ENCODE assay signal across 8 cellular contexts in the genomic region with DNA sequence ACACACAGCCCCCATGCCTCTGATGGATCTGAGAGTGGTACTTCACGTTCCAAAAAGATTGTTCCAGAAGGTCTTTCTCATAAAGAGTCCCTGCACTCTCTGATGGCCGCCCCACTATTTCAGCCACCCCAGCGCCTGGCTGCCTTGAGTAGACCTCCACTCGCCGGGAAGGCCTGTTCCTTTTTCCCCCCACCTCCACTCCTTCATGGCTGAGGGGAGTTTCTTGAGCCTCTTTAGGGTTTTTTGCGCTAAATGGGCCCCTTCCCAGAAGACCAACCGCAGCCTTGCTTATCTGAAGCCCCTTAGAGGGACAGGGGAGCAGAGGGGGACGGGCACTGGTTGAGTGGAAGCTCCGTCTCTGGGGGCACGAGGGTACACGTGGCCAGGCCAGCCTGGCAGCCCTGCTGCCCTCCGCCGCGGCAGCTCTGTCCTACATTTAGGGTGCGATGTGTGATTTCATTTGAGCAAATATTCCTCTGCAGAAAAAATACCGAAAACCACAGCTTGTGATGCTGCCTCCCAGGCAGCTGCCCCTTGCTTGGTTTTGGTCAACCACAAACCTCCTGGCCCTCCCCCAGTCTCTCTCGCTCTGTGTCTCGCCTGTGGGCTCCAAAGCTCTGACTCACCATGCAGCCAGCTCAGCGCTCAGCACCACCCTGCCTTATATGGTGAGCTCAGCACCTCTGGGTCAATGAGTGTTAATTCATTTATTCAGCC.
DNase-seq lines count a peak whose midpoint lies in the region; ATAC-seq and TF ChIP-seq lines count a peak whose summit lies in the region.

No MANE protein-coding gene starts in this region.

- ATAC-seq in GM18861 (IDR thresholded peaks at IDR 0.05; ENCODE audit: unreplicated experiment), result peak; percentile 100
- ATAC-seq in HG02981 (IDR thresholded peaks at IDR 0.05; ENCODE audit: unreplicated experiment), result peak; percentile 100
- ATAC-seq in thoracic aorta (ENCODE audit: insufficient number of reproducible peaks, low FRiP score, low read depth), result peak; percentile 87

- peaks cover 7% of the 10 kb centered on the region for H3K27me3 Mint-ChIP-seq in nephron (ENCODE audit: low read depth)

- WGBS in esophagus, 2 donors, result 44 to 60% methylated on average over 19 of the region's 19 CpGs

- H3K36me3 ChIP-seq in esophagus (ENCODE audit: control insufficient read depth in 2 of 2, insufficient read depth in 2 of 2, low read length in 1 of 2) (no peaks in the 10 kb centered on the region), thoracic aorta (no peaks in the 10 kb centered on the region)

- H3K9me3 Mint-ChIP-seq in nephron, result no peaks in the 10 kb centered on the region

- H3K27me3 ChIP-seq in esophagus (ENCODE audit: control insufficient read depth in 1 of 2, insufficient read depth in 2 of 2, low read length in 2 of 2), result no peaks in the 10 kb centered on the region
- H3K27me3 ChIP-seq in thoracic aorta (replicated peaks; ENCODE audit: insufficient read depth), result no peaks in the 10 kb centered on the region

- no peak for TF ChIP-seq CTCF in nephron (IDR thresholded peaks at IDR 0.05; ENCODE audit: unreplicated experiment in 3 of 3)
- no peak for TF ChIP-seq CTCF in thoracic aorta (IDR thresholded peaks at IDR 0.05)

- H3K4me3 ChIP-seq in esophagus (ENCODE audit: low read depth in 1 of 2, low read length in 2 of 2) (no peak overlapping the region), thoracic aorta (peak overlapping the region; percentile 41)

- DNase-seq in NOMO-1 treated with DMSO at 0.1 percent for 48 hours (lab: John Stamatoyannopoulos, UW; ENCODE audit: unreplicated experiment) (peak; percentile 96), thoracic aorta (ENCODE audit: low spot score) (peak; percentile 86), DMS114 treated with DMSO at 0.1 percent for 48 hours (lab: John Stamatoyannopoulos, UW; ENCODE audit: unreplicated experiment) (no peak)
- DNase-seq in activated CD8-positive, alpha-beta memory T cell treated with anti-CD3 and anti-CD28 coated beads, Interleukin-2, amount 50 U/mL, for 48 hours, result peak; percentile 88

- no peak overlapping the region for H3K4me3 Mint-ChIP-seq in nephron

- H3K4me1 Mint-ChIP-seq in nephron, result peaks cover 57% of the 10 kb centered on the region

- peaks cover 3% of the 10 kb centered on the region in 2 donors for H3K4me1 ChIP-seq in esophagus (ENCODE audit: control insufficient read depth in 2 of 2, insufficient read depth in 2 of 2, low read length in 1 of 2)
- H3K4me1 ChIP-seq in thoracic aorta (ENCODE audit: control insufficient read depth in 1 of 2, low read depth in 2 of 2), result peaks cover 12 to 46% of the 10 kb centered on the region in 2 donors

- H3K27ac ChIP-seq in esophagus (ENCODE audit: low read depth in 2 of 2, low read length in 1 of 2), result peak overlapping the region; percentile 66 to 74
- H3K27ac ChIP-seq in thoracic aorta, result peak overlapping the region; percentile 96 to 97

- H3K9me3 ChIP-seq in esophagus (ENCODE audit: control insufficient read depth in 2 of 2, insufficient read depth in 1 of 2, low read depth in 1 of 2, low read length in 1 of 2) (no peaks in the 10 kb centered on the region), thoracic aorta (no peaks in the 10 kb centered on the region)

- H3K27ac Mint-ChIP-seq in nephron, result peak overlapping the region; percentile 13 to 53 (median 52)

- H3K36me3 Mint-ChIP-seq in nephron (ENCODE audit: low read depth), result peaks cover 8% of the 10 kb centered on the region
